ENCODE assay signal across 16 cellular contexts in the genomic region with DNA sequence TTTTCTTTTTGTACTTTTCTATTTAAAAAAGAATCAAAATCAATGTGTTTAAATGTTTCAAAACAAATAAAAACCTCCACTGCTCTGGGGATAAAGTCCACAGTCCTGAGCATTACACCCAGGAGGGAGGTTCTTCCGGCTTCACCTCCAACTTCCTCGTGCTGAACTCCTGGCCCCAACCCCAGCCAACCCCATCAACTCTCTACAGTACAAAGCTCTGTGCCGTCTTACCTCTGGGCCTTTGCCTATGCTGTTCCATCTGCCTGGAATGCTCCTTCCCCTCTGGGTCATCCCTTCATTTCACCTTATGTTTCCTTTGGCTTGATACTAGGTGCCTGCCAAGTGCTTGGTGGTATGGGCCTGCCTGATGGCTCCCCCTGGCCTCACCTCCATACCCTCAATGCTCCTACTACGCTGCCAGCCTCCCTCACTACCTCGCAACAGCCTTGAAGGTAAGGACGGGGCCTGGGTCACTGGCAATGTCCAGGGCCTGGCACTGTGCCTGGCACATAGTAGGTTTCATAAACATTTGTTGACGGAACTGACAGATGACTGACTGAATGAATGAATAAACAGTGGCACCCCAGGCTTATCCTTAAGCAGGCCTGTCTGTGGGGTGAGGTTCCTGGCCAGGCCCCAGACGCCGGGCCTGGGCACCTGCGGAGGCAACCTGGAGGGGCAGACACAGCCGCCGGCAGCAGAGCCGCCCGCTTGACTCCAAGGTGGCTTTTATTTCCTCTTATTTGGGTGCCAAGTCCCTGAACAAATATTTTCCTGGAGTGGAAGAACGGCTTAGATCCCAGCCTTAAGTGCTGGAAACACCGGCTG. TPM values are rescaled to one million over a fixed set of nuclear protein-coding genes. Genes with fewer than 3 reads are reported as not detected.
DNase-seq lines count a peak whose midpoint lies in the region; ATAC-seq and TF ChIP-seq lines count a peak whose summit lies in the region.
"Had no signal": no experiment of that assay in that cellular context is flagged by ENCODE, and none has a peak within 500 bp of the region (broad histone marks: within the 10 kb centered on the region; RNA-seq: fewer than 3 reads in every experiment).

No MANE protein-coding gene starts in this region.

- peak; percentile 42 to 62 for TF ChIP-seq RAD21 in liver (IDR thresholded peaks at IDR 0.05)

- no peak for TF ChIP-seq CTCF in liver (IDR thresholded peaks at IDR 0.05; ENCODE audit: low read depth, low read length, missing input control)
- TF ChIP-seq CTCF in upper lobe of right lung (IDR thresholded peaks at IDR 0.05): no peak

- intact Hi-C loops in upper lobe of right lung (cut with DNase I): no loop called here

- ATAC-seq in upper lobe of right lung (peak; percentile 71), HG03135 (IDR thresholded peaks at IDR 0.05; ENCODE audit: unreplicated experiment) (no peak), HG03159 (IDR thresholded peaks at IDR 0.05; ENCODE audit: unreplicated experiment) (no peak)

- H3K4me1 ChIP-seq in liver (ENCODE audit: control insufficient read depth in 4 of 4, insufficient read depth in 4 of 4, low read length in 3 of 4) (peaks cover 14 to 93% (median 70%) of the 10 kb centered on the region in 4 donors), upper lobe of right lung (peaks cover 10% of the 10 kb centered on the region)
- H3K4me1 ChIP-seq: right atrium auricular region, SJSA1 had no signal

- 32% methylated on average over 16 of the region's 16 CpGs for WGBS in liver

- H3K27ac ChIP-seq in liver (ENCODE audit: low read depth in 1 of 2, low read length in 2 of 2) (peak overlapping the region; percentile 68 to 94), upper lobe of right lung (peak overlapping the region; percentile 75)
- H3K27ac ChIP-seq: brain microvascular endothelial cell, right atrium auricular region, SJSA1 had no signal

- no peak overlapping the region for H3K4me3 ChIP-seq in liver (ENCODE audit: low read depth in 1 of 3, low read length in 3 of 3)
- H3K4me3 ChIP-seq in upper lobe of right lung: no peak overlapping the region
- H3K4me3 ChIP-seq: right atrium auricular region, SJSA1 had no signal

- H3K36me3 ChIP-seq in liver (ENCODE audit: control insufficient read depth in 4 of 4, insufficient read depth in 3 of 4, low read depth in 1 of 4, low read length in 3 of 4) (no peaks in the 10 kb centered on the region), upper lobe of right lung (no peaks in the 10 kb centered on the region)
- H3K36me3 ChIP-seq: brain microvascular endothelial cell, right atrium auricular region, SJSA1 had no signal

- no peaks in the 10 kb centered on the region for H3K9me3 ChIP-seq in liver (ENCODE audit: control insufficient read depth in 4 of 4, low read length in 3 of 4)
- no peaks in the 10 kb centered on the region for H3K9me3 ChIP-seq in upper lobe of right lung
- H3K9me3 ChIP-seq: right atrium auricular region, SJSA1 had no signal

- no peaks in the 10 kb centered on the region for H3K27me3 ChIP-seq in liver (ENCODE audit: control insufficient read depth in 4 of 4, insufficient read depth in 4 of 4, low read length in 3 of 4)
- no peaks in the 10 kb centered on the region for H3K27me3 ChIP-seq in upper lobe of right lung
- H3K27me3 ChIP-seq: brain microvascular endothelial cell, right atrium auricular region, SJSA1 had no signal

- H3K9ac ChIP-seq in liver (ENCODE audit: low read depth in 1 of 2, low read length in 2 of 2): peak overlapping the region in 1 of 2 donors; percentile 5

- DNase-seq in SHP77 (lab: John Stamatoyannopoulos, UW) (peak; percentile 17 to 29), SHP77 treated with DMSO at 0.1 percent for 48 hours (lab: John Stamatoyannopoulos, UW) (no peak), NCI-H69 (lab: John Stamatoyannopoulos, UW) (peak; percentile 86), upper lobe of right lung (peak; percentile 90), COLO829 (ENCODE audit: low spot score) (no peak)
- DNase-seq: activated CD4-positive, CD25-positive, alpha-beta regulatory T cell treated with anti-CD3 and anti-CD28 coated beads, Interleukin-2, amount 50 U/mL, for 72 hours; brain microvascular endothelial cell; H7; NCI-H446; substantia nigra had no signal

TF ChIP-seq in liver, 16 proteins besides CTCF, POLR2A, EP300 and RAD21:
- TF ChIP-seq GABPA (IDR thresholded peaks at IDR 0.05 in 1 of 2, conservative IDR thresholded peaks at IDR 0.05 in 1 of 2) (peak in 1 of 2 donors; percentile 68), SP1 (IDR thresholded peaks at IDR 0.05) (peak; percentile 92), YY1 (IDR thresholded peaks at IDR 0.05) (peak; percentile 37), FOXA2 (IDR thresholded peaks at IDR 0.05) (no peak), TAF1 (conservative IDR thresholded peaks at IDR 0.05) (no peak), FOXA1 (IDR thresholded peaks at IDR 0.05) (no peak), RXRA (IDR thresholded peaks at IDR 0.05) (peak; percentile 96 to 98), HNF4A (conservative IDR thresholded peaks at IDR 0.05) (peak; percentile 94 to 96), HNF4G (IDR thresholded peaks at IDR 0.05) (peak; percentile 90), NR2F2 (IDR thresholded peaks at IDR 0.05) (peak; percentile 82), JUND (IDR thresholded peaks at IDR 0.05) (peak; percentile 66 to 71), EGR1 (IDR thresholded peaks at IDR 0.05; ENCODE audit: low read depth in 2 of 2) (peak; percentile 63 to 75)
- TF ChIP-seq, protein P1, sequence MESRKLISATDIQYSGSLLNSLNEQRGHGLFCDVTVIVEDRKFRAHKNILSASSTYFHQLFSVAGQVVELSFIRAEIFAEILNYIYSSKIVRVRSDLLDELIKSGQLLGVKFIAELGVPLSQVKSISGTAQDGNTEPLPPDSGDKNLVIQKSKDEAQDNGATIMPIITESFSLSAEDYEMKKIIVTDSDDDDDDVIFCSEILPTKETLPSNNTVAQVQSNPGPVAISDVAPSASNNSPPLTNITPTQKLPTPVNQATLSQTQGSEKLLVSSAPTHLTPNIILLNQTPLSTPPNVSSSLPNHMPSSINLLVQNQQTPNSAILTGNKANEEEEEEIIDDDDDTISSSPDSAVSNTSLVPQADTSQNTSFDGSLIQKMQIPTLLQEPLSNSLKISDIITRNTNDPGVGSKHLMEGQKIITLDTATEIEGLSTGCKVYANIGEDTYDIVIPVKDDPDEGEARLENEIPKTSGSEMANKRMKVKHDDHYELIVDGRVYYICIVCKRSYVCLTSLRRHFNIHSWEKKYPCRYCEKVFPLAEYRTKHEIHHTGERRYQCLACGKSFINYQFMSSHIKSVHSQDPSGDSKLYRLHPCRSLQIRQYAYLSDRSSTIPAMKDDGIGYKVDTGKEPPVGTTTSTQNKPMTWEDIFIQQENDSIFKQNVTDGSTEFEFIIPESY (IDR thresholded peaks at IDR 0.05): no peak
- TF ChIP-seq, protein P2, sequence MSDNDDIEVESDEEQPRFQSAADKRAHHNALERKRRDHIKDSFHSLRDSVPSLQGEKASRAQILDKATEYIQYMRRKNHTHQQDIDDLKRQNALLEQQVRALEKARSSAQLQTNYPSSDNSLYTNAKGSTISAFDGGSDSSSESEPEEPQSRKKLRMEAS (IDR thresholded peaks at IDR 0.05): peak; percentile 95
- TF ChIP-seq, protein P3, sequence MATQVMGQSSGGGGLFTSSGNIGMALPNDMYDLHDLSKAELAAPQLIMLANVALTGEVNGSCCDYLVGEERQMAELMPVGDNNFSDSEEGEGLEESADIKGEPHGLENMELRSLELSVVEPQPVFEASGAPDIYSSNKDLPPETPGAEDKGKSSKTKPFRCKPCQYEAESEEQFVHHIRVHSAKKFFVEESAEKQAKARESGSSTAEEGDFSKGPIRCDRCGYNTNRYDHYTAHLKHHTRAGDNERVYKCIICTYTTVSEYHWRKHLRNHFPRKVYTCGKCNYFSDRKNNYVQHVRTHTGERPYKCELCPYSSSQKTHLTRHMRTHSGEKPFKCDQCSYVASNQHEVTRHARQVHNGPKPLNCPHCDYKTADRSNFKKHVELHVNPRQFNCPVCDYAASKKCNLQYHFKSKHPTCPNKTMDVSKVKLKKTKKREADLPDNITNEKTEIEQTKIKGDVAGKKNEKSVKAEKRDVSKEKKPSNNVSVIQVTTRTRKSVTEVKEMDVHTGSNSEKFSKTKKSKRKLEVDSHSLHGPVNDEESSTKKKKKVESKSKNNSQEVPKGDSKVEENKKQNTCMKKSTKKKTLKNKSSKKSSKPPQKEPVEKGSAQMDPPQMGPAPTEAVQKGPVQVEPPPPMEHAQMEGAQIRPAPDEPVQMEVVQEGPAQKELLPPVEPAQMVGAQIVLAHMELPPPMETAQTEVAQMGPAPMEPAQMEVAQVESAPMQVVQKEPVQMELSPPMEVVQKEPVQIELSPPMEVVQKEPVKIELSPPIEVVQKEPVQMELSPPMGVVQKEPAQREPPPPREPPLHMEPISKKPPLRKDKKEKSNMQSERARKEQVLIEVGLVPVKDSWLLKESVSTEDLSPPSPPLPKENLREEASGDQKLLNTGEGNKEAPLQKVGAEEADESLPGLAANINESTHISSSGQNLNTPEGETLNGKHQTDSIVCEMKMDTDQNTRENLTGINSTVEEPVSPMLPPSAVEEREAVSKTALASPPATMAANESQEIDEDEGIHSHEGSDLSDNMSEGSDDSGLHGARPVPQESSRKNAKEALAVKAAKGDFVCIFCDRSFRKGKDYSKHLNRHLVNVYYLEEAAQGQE (IDR thresholded peaks at IDR 0.05): no peak
- TF ChIP-seq, protein P4, sequence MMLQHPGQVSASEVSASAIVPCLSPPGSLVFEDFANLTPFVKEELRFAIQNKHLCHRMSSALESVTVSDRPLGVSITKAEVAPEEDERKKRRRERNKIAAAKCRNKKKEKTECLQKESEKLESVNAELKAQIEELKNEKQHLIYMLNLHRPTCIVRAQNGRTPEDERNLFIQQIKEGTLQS (IDR thresholded peaks at IDR 0.05): no peak

RNA-seq across cellular contexts. Expression of a gene that starts 28.7 kb away (rescaled TPM):
- total RNA-seq in liver (100 to 1,000 TPM in 1 of 2 donors, 10 to 100 TPM in 1; 99.6 to 269 TPM), upper lobe of right lung (148 TPM)
- 100 to 1,000 TPM; 124 to 363 TPM for polyA plus RNA-seq in liver
- total RNA-seq: mononuclear cell had no signal

Comparison
In these comparisons a context has a peak if more than half of its experiments do, and no peak if none do; other contexts are left out.
1. DNase-seq: peak in SHP77 (2 of 2), NCI-H69 (single experiment) and upper lobe of right lung (single experiment); none in SHP77 treated with DMSO at 0.1 percent for 48 hours (single experiment) and COLO829 (single experiment).